ENCODE assay signal across 1 cellular context in the genomic region with DNA sequence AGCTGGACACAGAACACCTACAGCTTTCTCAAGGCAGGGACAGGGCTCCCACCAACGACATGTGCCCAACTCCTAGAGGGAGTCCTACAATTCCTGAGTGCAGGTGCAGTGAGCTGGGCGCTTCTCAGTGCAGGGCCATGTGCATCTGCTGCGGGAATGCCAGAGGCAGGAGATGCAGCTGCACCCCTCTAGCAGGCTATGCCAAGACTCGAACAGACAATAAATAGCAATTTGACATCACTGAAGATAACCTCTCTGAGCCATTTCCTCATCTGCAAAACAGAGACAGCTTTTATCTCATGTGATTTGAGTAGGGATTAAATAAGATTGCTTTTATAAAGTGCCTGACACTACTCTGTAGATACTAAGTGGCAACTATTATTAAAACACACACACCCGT.
TF ChIP-seq lines count a peak whose summit lies in the region.

No MANE protein-coding gene starts in this region.

TF ChIP-seq in WTC11, 78 proteins besides CTCF, POLR2A, EP300 and RAD21 (continued from another document):
- TF ChIP-seq PRDM15 (CRISPR knock-in tag; IDR thresholded peaks at IDR 0.05) (no peak), ZNF671 (CRISPR knock-in tag; IDR thresholded peaks at IDR 0.05) (no peak), ZNF317 (CRISPR knock-in tag; IDR thresholded peaks at IDR 0.05; ENCODE audit: borderline replicate concordance, low read depth) (no peak), GABPB1 (CRISPR knock-in tag; IDR thresholded peaks at IDR 0.05) (no peak), CDX4 (CRISPR knock-in tag; IDR thresholded peaks at IDR 0.05; ENCODE audit: borderline replicate concordance) (no peak)
- TF ChIP-seq, protein P1, sequence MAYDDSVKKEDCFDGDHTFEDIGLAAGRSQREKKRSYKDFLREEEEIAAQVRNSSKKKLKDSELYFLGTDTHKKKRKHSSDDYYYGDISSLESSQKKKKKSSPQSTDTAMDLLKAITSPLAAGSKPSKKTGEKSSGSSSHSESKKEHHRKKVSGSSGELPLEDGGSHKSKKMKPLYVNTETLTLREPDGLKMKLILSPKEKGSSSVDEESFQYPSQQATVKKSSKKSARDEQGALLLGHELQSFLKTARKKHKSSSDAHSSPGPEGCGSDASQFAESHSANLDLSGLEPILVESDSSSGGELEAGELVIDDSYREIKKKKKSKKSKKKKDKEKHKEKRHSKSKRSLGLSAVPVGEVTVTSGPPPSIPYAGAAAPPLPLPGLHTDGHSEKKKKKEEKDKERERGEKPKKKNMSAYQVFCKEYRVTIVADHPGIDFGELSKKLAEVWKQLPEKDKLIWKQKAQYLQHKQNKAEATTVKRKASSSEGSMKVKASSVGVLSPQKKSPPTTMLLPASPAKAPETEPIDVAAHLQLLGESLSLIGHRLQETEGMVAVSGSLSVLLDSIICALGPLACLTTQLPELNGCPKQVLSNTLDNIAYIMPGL (CRISPR knock-in tag; IDR thresholded peaks at IDR 0.05), result no peak
